Comparison of ENCODE assay signal across 8 cellular contexts in the genomic region with DNA sequence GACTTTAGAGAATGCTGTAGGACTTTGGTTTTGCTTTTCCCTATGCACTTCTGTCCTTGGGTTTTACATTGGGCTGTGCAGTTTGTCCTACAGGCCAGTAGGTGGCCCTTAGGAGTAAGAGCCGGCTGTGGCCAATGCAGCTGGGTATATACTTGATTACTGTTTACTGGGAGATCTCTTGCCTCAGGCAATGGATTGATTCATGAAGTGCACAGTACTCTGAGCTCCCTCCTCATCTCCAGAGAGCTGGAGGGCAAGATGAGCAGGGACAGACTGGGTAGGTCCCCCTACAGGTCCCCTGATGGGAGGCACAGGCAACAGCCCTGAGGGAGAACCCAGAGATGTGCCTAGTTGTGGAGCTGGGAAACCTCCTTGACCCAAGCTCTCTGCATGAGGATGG.
DNase-seq lines count a peak whose midpoint lies in the region; TF ChIP-seq lines count a peak whose summit lies in the region.

No MANE protein-coding gene starts in this region.

- no peaks in the 10 kb centered on the region for H3K4me1 Mint-ChIP-seq in activated naive CD8-positive, alpha-beta T cell treated with anti-CD3 and anti-CD28 coated beads for 36 hours
- no peaks in the 10 kb centered on the region for H3K4me1 Mint-ChIP-seq in type B pancreatic cell (ENCODE audit: unreplicated experiment)

- no peaks in the 10 kb centered on the region for H3K36me3 ChIP-seq in H7 (replicated peaks; ENCODE audit: control insufficient read depth, insufficient read depth, low read length)

- no peak overlapping the region for H3K4me3 ChIP-seq in H7 (ENCODE audit: insufficient read depth, low read depth, low read length)

- no peaks in the 10 kb centered on the region for H3K36me3 Mint-ChIP-seq in activated naive CD8-positive, alpha-beta T cell treated with anti-CD3 and anti-CD28 coated beads for 36 hours
- no peaks in the 10 kb centered on the region for H3K36me3 Mint-ChIP-seq in type B pancreatic cell

- H3K4me3 Mint-ChIP-seq in activated naive CD8-positive, alpha-beta T cell treated with anti-CD3 and anti-CD28 coated beads for 36 hours = no peak overlapping the region
- H3K4me3 Mint-ChIP-seq in type B pancreatic cell = no peak overlapping the region

- H3K27me3 Mint-ChIP-seq in activated naive CD8-positive, alpha-beta T cell treated with anti-CD3 and anti-CD28 coated beads for 36 hours = peaks cover 26% of the 10 kb centered on the region
- H3K27me3 Mint-ChIP-seq in type B pancreatic cell = no peaks in the 10 kb centered on the region

- TF ChIP-seq CTCF in GM10266 (IDR thresholded peaks at IDR 0.05; ENCODE audit: control insufficient read depth, insufficient read depth, low read depth, missing control alignments) (peak; percentile 69), type B pancreatic cell (conservative IDR thresholded peaks at IDR 0.05) (peak; percentile 71)

- peak; percentile 35 for DNase-seq in ACHN
- DNase-seq in GM10266 (ENCODE audit: extremely low spot score) = peak; percentile 40
- peak; percentile 40 for DNase-seq in H7
- peak; percentile 35 to 52 for DNase-seq in Kasumi-1 (lab: John Stamatoyannopoulos, UW)
- peak; percentile 5 for DNase-seq in activated naive CD8-positive, alpha-beta T cell treated with anti-CD3 and anti-CD28 coated beads for 36 hours
- DNase-seq in iPS DF 19.7 (ENCODE audit: low read depth, low spot score) = peak; percentile 15
- DNase-seq in type B pancreatic cell (ENCODE audit: extremely low spot score, unreplicated experiment) = no peak
- no peak for DNase-seq in 8988T

- no peaks in the 10 kb centered on the region for H3K9me3 Mint-ChIP-seq in activated naive CD8-positive, alpha-beta T cell treated with anti-CD3 and anti-CD28 coated beads for 36 hours
- H3K9me3 Mint-ChIP-seq in type B pancreatic cell = peaks cover 5% of the 10 kb centered on the region

- no peak overlapping the region for H3K27ac Mint-ChIP-seq in activated naive CD8-positive, alpha-beta T cell treated with anti-CD3 and anti-CD28 coated beads for 36 hours
- H3K27ac Mint-ChIP-seq in type B pancreatic cell = no peak overlapping the region

- in situ Hi-C loops in ACHN (cut with HindIII; ENCODE audit: low pct_ligation_motif_present, low pct_unique_long_range_greater_than_20kb, low sequenced_read_pairs) = no loop called here

- H3K27me3 ChIP-seq in H7 (ENCODE audit: control insufficient read depth, insufficient read depth, low read length) = no peaks in the 10 kb centered on the region

Comparison
In these comparisons a context has a peak if more than half of its experiments do, and no peak if none do; other contexts are left out.
1. DNase-seq: peak in ACHN (single experiment), GM10266 (single experiment), H7 (single experiment), Kasumi-1 (2 of 2), activated naive CD8-positive, alpha-beta T cell treated with anti-CD3 and anti-CD28 coated beads for 36 hours (single experiment) and iPS DF 19.7 (single experiment); none in type B pancreatic cell (single experiment) and 8988T (single experiment).